ENCODE assay signal across 1 cellular context in the genomic region with DNA sequence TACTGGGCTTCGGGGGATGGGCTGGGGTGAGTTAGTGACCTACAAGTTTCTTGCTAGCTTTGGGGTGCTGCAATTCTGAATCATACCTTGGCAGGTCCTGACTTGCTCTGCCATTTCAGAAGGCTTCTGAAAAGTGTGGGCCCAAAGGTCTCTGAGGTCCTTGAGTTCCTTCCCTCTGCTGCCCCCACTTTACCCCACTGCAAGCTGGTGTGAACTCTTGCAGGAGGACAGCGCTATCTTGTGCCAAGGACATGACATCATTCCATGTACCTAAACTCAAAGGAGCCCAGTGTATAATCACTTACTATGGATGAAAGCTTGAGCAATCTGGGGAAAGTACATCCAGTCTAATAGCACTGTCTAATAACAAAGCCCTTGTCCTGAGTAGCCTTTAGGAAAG.
TF ChIP-seq lines count a peak whose summit lies in the region.

No MANE protein-coding gene starts in this region.

TF ChIP-seq in K562, 482 proteins besides CTCF, POLR2A, EP300 and RAD21 (continued from another document):
- TF ChIP-seq CEBPG (CRISPR knock-in tag; IDR thresholded peaks at IDR 0.05) (no peak), CEBPG (tag; conservative IDR thresholded peaks at IDR 0.05 in 1 of 2, IDR thresholded peaks at IDR 0.05 in 1 of 2) (no peak), HIVEP1 (CRISPR knock-in tag; IDR thresholded peaks at IDR 0.05) (no peak), ZNF239 (CRISPR knock-in tag; IDR thresholded peaks at IDR 0.05) (no peak), FOXA3 (CRISPR knock-in tag; conservative IDR thresholded peaks at IDR 0.05 in 1 of 2, IDR thresholded peaks at IDR 0.05 in 1 of 2) (no peak), TAF15 (IDR thresholded peaks at IDR 0.05; ENCODE audit: low read depth, low read length) (no peak), LARP7 (IDR thresholded peaks at IDR 0.05) (no peak), SMARCE1 (IDR thresholded peaks at IDR 0.05) (no peak), NONO (IDR thresholded peaks at IDR 0.05; ENCODE audit: low read depth in 2 of 2, low read length in 1 of 2) (no peak), PHB2 (IDR thresholded peaks at IDR 0.05; ENCODE audit: low read depth) (no peak), PYGO2 (tag; IDR thresholded peaks at IDR 0.05) (no peak), RAD51 (IDR thresholded peaks at IDR 0.05; ENCODE audit: borderline replicate concordance, low read depth) (no peak)
- TF ChIP-seq, protein P1, sequence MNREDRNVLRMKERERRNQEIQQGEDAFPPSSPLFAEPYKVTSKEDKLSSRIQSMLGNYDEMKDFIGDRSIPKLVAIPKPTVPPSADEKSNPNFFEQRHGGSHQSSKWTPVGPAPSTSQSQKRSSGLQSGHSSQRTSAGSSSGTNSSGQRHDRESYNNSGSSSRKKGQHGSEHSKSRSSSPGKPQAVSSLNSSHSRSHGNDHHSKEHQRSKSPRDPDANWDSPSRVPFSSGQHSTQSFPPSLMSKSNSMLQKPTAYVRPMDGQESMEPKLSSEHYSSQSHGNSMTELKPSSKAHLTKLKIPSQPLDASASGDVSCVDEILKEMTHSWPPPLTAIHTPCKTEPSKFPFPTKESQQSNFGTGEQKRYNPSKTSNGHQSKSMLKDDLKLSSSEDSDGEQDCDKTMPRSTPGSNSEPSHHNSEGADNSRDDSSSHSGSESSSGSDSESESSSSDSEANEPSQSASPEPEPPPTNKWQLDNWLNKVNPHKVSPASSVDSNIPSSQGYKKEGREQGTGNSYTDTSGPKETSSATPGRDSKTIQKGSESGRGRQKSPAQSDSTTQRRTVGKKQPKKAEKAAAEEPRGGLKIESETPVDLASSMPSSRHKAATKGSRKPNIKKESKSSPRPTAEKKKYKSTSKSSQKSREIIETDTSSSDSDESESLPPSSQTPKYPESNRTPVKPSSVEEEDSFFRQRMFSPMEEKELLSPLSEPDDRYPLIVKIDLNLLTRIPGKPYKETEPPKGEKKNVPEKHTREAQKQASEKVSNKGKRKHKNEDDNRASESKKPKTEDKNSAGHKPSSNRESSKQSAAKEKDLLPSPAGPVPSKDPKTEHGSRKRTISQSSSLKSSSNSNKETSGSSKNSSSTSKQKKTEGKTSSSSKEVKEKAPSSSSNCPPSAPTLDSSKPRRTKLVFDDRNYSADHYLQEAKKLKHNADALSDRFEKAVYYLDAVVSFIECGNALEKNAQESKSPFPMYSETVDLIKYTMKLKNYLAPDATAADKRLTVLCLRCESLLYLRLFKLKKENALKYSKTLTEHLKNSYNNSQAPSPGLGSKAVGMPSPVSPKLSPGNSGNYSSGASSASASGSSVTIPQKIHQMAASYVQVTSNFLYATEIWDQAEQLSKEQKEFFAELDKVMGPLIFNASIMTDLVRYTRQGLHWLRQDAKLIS (CRISPR knock-in tag; IDR thresholded peaks at IDR 0.05), result no peak
- TF ChIP-seq, protein P2, sequence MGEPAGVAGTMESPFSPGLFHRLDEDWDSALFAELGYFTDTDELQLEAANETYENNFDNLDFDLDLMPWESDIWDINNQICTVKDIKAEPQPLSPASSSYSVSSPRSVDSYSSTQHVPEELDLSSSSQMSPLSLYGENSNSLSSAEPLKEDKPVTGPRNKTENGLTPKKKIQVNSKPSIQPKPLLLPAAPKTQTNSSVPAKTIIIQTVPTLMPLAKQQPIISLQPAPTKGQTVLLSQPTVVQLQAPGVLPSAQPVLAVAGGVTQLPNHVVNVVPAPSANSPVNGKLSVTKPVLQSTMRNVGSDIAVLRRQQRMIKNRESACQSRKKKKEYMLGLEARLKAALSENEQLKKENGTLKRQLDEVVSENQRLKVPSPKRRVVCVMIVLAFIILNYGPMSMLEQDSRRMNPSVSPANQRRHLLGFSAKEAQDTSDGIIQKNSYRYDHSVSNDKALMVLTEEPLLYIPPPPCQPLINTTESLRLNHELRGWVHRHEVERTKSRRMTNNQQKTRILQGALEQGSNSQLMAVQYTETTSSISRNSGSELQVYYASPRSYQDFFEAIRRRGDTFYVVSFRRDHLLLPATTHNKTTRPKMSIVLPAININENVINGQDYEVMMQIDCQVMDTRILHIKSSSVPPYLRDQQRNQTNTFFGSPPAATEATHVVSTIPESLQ (CRISPR knock-in tag; IDR thresholded peaks at IDR 0.05), result no peak
- TF ChIP-seq, protein P3, sequence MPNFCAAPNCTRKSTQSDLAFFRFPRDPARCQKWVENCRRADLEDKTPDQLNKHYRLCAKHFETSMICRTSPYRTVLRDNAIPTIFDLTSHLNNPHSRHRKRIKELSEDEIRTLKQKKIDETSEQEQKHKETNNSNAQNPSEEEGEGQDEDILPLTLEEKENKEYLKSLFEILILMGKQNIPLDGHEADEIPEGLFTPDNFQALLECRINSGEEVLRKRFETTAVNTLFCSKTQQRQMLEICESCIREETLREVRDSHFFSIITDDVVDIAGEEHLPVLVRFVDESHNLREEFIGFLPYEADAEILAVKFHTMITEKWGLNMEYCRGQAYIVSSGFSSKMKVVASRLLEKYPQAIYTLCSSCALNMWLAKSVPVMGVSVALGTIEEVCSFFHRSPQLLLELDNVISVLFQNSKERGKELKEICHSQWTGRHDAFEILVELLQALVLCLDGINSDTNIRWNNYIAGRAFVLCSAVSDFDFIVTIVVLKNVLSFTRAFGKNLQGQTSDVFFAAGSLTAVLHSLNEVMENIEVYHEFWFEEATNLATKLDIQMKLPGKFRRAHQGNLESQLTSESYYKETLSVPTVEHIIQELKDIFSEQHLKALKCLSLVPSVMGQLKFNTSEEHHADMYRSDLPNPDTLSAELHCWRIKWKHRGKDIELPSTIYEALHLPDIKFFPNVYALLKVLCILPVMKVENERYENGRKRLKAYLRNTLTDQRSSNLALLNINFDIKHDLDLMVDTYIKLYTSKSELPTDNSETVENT (CRISPR knock-in tag; IDR thresholded peaks at IDR 0.05), result no peak
